Comparison of ENCODE assay signal across 8 cellular contexts in the genomic region with DNA sequence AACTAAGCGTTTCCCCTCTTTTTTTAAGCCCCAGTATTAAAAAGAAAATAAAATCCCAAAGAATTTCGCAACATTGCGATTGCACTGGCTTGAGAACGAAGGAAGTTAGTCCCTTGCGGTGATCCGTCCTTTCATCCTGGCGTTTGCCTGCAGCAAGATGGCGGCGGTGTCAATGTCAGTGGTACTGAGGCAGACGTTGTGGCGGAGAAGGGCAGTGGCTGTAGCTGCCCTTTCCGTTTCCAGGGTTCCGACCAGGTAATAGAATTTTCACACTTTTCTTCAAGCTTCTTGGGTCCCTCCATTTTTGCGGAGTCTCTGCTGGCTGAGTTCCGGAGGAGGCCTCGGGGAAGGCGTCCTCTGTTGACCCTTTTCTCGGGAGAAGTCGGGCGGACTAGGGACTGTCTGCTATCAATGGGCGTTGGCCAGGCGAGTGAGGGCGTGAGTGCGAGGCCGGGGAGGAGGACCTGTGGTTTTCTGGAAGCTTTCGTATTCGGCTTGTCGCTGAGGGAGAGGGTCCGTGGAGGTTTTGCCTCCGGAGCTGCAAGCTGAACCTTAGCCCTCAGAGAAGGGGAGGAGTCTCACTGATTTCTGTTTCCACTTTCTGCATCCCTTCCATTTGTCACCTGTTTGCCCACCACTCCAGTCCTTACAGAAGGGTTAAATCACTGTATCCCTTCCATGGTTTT. TPM values are rescaled to one million over a fixed set of nuclear protein-coding genes. Genes with fewer than 3 reads are reported as not detected.
DNase-seq lines count a peak whose midpoint lies in the region; ATAC-seq and TF ChIP-seq lines count a peak whose summit lies in the region.

A gene (plus strand): TSS at position 134 of the 686 bp plus-strand sequence. CDS start 24 bp downstream, at position 158.

- H3K27me3 ChIP-seq in colonic mucosa (no peaks in the 10 kb centered on the region), layer of hippocampus (ENCODE audit: control insufficient read depth, insufficient read depth, low read length) (no peaks in the 10 kb centered on the region)

- H3K4me1 ChIP-seq in colonic mucosa: peaks cover 11% of the 10 kb centered on the region

- peak within 1 kb of the TSS; percentile 68 for H3K27ac ChIP-seq in colonic mucosa
- H3K27ac ChIP-seq in layer of hippocampus (ENCODE audit: low read depth, low read length): peak within 1 kb of the TSS; percentile 76

- TF ChIP-seq CTCF in AG09319 (IDR thresholded peaks at IDR 0.05; ENCODE audit: low read depth, low read length): no peak; the same call in 1 of the 2 replicates
- TF ChIP-seq CTCF in colonic mucosa (IDR thresholded peaks at IDR 0.05): no peak

- no peaks in the 10 kb centered on the region for H3K9me3 ChIP-seq in colonic mucosa

- no peaks in the 10 kb centered on the region for H3K36me3 ChIP-seq in colonic mucosa

- H3K9ac ChIP-seq in colonic mucosa (ENCODE audit: low read depth in 2 of 2, low read length in 2 of 2): peak within 1 kb of the TSS; percentile 78 to 82

- DNase-seq in AG09319 (ENCODE audit: extremely low read depth, low read depth) (peak; percentile 77), NCI-H460 (ENCODE audit: extremely low read depth, low read depth) (peak; percentile 77), colonic mucosa (peak; percentile 95)
- peak; percentile 66 to 75 for DNase-seq in activated CD4-positive, alpha-beta T cell treated with anti-CD3 and anti-CD28 coated beads for 4 hours
- DNase-seq in stimulated activated CD4-positive, alpha-beta T cell treated with anti-CD3 and anti-CD28 coated beads, Interleukin-1b, Interleukin-23, amount 100 ng/mL, for 4 hours (ENCODE audit: low read depth in 2 of 2): peak; percentile 66 to 70

- peak within 1 kb of the TSS; percentile 73 for H3K4me3 ChIP-seq in colonic mucosa

- intact Hi-C loops in colonic mucosa (cut with DNase I): no loop called here

- ATAC-seq in GM19035 (IDR thresholded peaks at IDR 0.05; ENCODE audit: unreplicated experiment) (peak; percentile 94), HG03354 (IDR thresholded peaks at IDR 0.05; ENCODE audit: poor library complexity, severe bottlenecking, unreplicated experiment) (peak; percentile 94)

RNA-seq across cellular contexts. Expression of the gene that starts here (rescaled TPM):
- total RNA-seq in NCI-H460 (2014; rRNA removed; shearing (Covaris generic)): 227 TPM in 2 replicates
- 148 and 157 TPM in 2 replicates for polyA plus RNA-seq in NCI-H460 (2014; cell fraction: nucleus; rRNA removed)
- 100 to 1,000 TPM in 1 of 2 donors, 10 to 100 TPM in 1; 87.5 to 119 TPM for total RNA-seq in colonic mucosa

Comparison
In these comparisons a context has a peak if more than half of its experiments do, and no peak if none do; other contexts are left out.
1. Peak in every context shown above with its lines: DNase-seq, ATAC-seq, H3K4me3 ChIP-seq and H3K27ac ChIP-seq.